8 cellular contexts compared by ENCODE assay signal in genomic region chr20:59006167-59006863, GRCh38. TPM values are rescaled to one million over a fixed set of nuclear protein-coding genes. Genes with fewer than 3 reads are reported as not detected.
DNase-seq lines count a peak whose midpoint lies in the region; ATAC-seq, FAIRE-seq and TF ChIP-seq lines count a peak whose summit lies in the region.

No MANE protein-coding gene starts in this region.

- H3K36me3 Mint-ChIP-seq in central memory CD8-positive, alpha-beta T cell (ENCODE audit: insufficient read depth): peaks cover 11% of the 10 kb centered on the region

- no peaks in the 10 kb centered on the region for H3K27me3 Mint-ChIP-seq in central memory CD8-positive, alpha-beta T cell

- H3K4me3 Mint-ChIP-seq in central memory CD8-positive, alpha-beta T cell: peak overlapping the region; percentile 84

- H3K27ac ChIP-seq in HUES48 (ENCODE audit: low read depth, low read length) (no peak overlapping the region), lower lobe of right lung (peak overlapping the region; percentile 94)

- H3K4me1 ChIP-seq in HUES48 (ENCODE audit: control insufficient read depth, insufficient read depth, low read length) (peaks cover 16% of the 10 kb centered on the region), lower lobe of right lung (peaks cover 68% of the 10 kb centered on the region)

- H3K9me3 ChIP-seq in HUES48 (ENCODE audit: control insufficient read depth, insufficient read depth, low read length): no peaks in the 10 kb centered on the region
- no peaks in the 10 kb centered on the region for H3K9me3 ChIP-seq in lower lobe of right lung

- no peak for ATAC-seq in central memory CD8-positive, alpha-beta T cell (replicated peaks; ENCODE audit: extremely low read depth, poor library complexity, severe bottlenecking)
- peak; percentile 5 to 28 for ATAC-seq in lower lobe of right lung

- peak; percentile 77 for DNase-seq in AG08396 (ENCODE audit: low spot score)
- DNase-seq in central memory CD8-positive, alpha-beta T cell (ENCODE audit: low spot score in 2 of 2): no peak
- DNase-seq in lower lobe of right lung: peak; percentile 66
- DNase-seq in urothelium cell line (ENCODE audit: low spot score): peak; percentile 60
- no peak for DNase-seq in NCI-H2196 (lab: John Stamatoyannopoulos, UW; ENCODE audit: unreplicated experiment)
- no peak for DNase-seq in KG1 (lab: John Stamatoyannopoulos, UW)
- no peak for DNase-seq in COR-L47 (lab: John Stamatoyannopoulos, UW)

- H3K4me3 ChIP-seq in HUES48 (ENCODE audit: low read depth, low read length): peak overlapping the region; percentile 70
- peak overlapping the region; percentile 91 for H3K4me3 ChIP-seq in lower lobe of right lung

- H3K4me1 Mint-ChIP-seq in central memory CD8-positive, alpha-beta T cell: peaks cover 48% of the 10 kb centered on the region

- H3K27me3 ChIP-seq in HUES48 (ENCODE audit: control insufficient read depth, insufficient read depth, low read length) (peaks cover 20% of the 10 kb centered on the region), lower lobe of right lung (ENCODE audit: low read depth) (no peaks in the 10 kb centered on the region)

- FAIRE-seq in urothelium cell line (lab: Jason Lieb, UNC): no peak

- H3K9ac ChIP-seq in HUES48 (ENCODE audit: low read depth, low read length): peak overlapping the region; percentile 42

- intact Hi-C loops in lower lobe of right lung (cut with DNase I): no loop called here

- H3K27ac Mint-ChIP-seq in central memory CD8-positive, alpha-beta T cell (ENCODE audit: low read depth): no peak overlapping the region

- H3K36me3 ChIP-seq in HUES48 (ENCODE audit: control insufficient read depth, insufficient read depth, low read length) (0 out of 2 replicates have a peak, but pooled peaks cover 3% of the 10 kb centered on the region), lower lobe of right lung (peaks cover 24% of the 10 kb centered on the region)

- TF ChIP-seq CTCF in lower lobe of right lung (IDR thresholded peaks at IDR 0.05): no peak

- H3K9me3 Mint-ChIP-seq in central memory CD8-positive, alpha-beta T cell: no peaks in the 10 kb centered on the region

RNA-seq across cellular contexts. Expression of gene CTSZ, which starts 0.7 kb away (rescaled TPM):
- 533 TPM for total RNA-seq in lower lobe of right lung

RNA-seq across cellular contexts. Expression of gene TUBB1, which starts 12.9 kb away (rescaled TPM):
- total RNA-seq in lower lobe of right lung: 6.5 TPM

RNA-seq across cellular contexts. Expression of gene NELFCD, which starts 25.3 kb away (rescaled TPM):
- total RNA-seq in lower lobe of right lung: 54.1 TPM

RNA-seq across cellular contexts. Expression of gene ATP5F1E, which starts 25.8 kb away (rescaled TPM):
- 73.8 TPM for total RNA-seq in lower lobe of right lung

RNA-seq across cellular contexts. Expression of gene PRELID3B, which starts 36.3 kb away (rescaled TPM):
- total RNA-seq in lower lobe of right lung: 43.0 TPM

Comparison
In these comparisons a context has a peak if more than half of its experiments do, and no peak if none do; other contexts are left out.
1. DNase-seq: peak in AG08396 (single experiment), lower lobe of right lung (single experiment) and urothelium cell line (single experiment); none in central memory CD8-positive, alpha-beta T cell (0 of 2), NCI-H2196 (single experiment), KG1 (single experiment) and COR-L47 (single experiment).